ENCODE assay signal across 9 cellular contexts in the genomic region with DNA sequence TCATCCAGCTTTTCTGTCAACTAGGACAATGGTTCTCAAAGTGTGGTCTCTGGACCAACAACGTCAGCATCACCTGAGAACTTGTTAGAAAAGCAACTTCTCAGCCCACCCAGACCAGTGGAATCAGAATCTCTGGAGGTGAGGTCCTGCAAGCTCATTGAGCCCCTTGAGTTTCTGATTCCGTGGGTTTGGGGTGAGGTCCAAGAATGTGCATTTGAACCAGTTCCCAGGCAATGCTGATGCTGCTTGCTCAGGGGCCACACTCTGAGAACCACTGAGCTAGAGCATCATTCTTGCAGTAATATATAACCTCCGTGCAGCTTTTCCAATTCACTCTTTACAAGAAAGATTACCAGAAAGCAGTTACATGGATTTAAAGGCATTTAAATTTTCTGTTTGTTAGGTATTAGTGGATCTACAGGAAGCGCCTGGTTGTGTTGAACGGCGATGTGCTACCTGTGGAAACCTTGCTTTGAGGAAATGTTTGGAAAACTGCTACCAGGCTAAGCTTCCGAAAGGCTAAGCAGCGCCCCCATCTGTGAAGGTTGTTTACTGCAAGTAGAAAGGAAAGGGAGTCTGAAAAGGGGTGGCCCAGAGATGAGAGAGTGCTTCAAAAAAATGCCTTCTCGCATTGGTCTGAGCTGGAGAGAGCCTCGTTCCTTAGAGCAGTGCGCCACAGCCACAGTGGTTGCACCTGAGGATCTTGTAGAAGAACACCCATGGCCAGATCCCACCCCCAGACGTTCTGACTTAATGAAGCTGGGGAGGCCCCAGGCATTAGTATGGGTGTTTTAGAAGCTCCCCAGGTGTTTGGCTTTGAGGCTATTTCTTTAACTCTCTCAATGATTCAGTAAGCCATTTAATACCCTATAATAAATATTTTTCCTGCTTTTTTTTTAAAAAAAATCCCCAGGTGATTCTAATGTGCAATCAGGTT. TPM values are rescaled to one million over a fixed set of nuclear protein-coding genes. Genes with fewer than 3 reads are reported as not detected.
DNase-seq lines count a peak whose midpoint lies in the region; ATAC-seq and FAIRE-seq lines count a peak whose summit lies in the region.
"Had no signal": no experiment of that assay in that cellular context is flagged by ENCODE, and none has a peak within 500 bp of the region (broad histone marks: within the 10 kb centered on the region; RNA-seq: fewer than 3 reads in every experiment).

No MANE protein-coding gene starts in this region.

- H3K9me3 Mint-ChIP-seq in activated T-cell treated with anti-CD3 and anti-CD28 coated beads, Interleukin-2, amount 50 U/mL, for 72 hours = no peaks in the 10 kb centered on the region

- H3K36me3 Mint-ChIP-seq in activated T-cell treated with anti-CD3 and anti-CD28 coated beads, Interleukin-2, amount 50 U/mL, for 72 hours (ENCODE audit: insufficient read depth in 2 of 2) = peaks cover 0 to 9% of the 10 kb centered on the region in 2 donors

- peaks cover 0 to 7% of the 10 kb centered on the region in 2 donors for H3K4me1 ChIP-seq in small intestine (ENCODE audit: control insufficient read depth in 2 of 2, insufficient read depth in 1 of 2, low read depth in 1 of 2, low read length in 1 of 2)

- H3K27ac Mint-ChIP-seq in activated T-cell treated with anti-CD3 and anti-CD28 coated beads, Interleukin-2, amount 50 U/mL, for 72 hours = no peak overlapping the region

- WGBS in small intestine, 3 donors = 67 to 68% (median 68%) methylated on average over 12 of the region's 12 CpGs

- intact Hi-C loops in left ventricle myocardium superior (cut with micrococcal nuclease) = loop anchor here (10.0 kb wide), 1 partner anchor 277 kb away; a partner anchor contains a TSS

- H3K4me3 ChIP-seq in small intestine (ENCODE audit: low read depth in 1 of 2, low read length in 2 of 2) = no peak overlapping the region

- no peaks in the 10 kb centered on the region for H3K27me3 ChIP-seq in small intestine (ENCODE audit: control insufficient read depth in 2 of 2, insufficient read depth in 2 of 2, low read length in 2 of 2)

- peaks cover 30% of the 10 kb centered on the region for H3K4me1 Mint-ChIP-seq in activated T-cell treated with anti-CD3 and anti-CD28 coated beads, Interleukin-2, amount 50 U/mL, for 72 hours (ENCODE audit: low read depth)

- FAIRE-seq in G401.6 (lab: Jason Lieb, UNC) = peak; percentile 34
- FAIRE-seq in small intestine (lab: Jason Lieb, UNC) = no peak

- DNase-seq in AG08395 (ENCODE audit: low spot score) (peak; percentile 44), NCI-H526 (lab: John Stamatoyannopoulos, UW) (peak; percentile 51 to 79), left ventricle myocardium superior (no peak), small intestine (peak; percentile 58)
- DNase-seq in activated T-cell treated with anti-CD3 and anti-CD28 coated beads, Interleukin-2, amount 50 U/mL, for 72 hours = peak; percentile 31 to 48

- no peak for ATAC-seq in activated T-cell treated with anti-CD3 and anti-CD28 coated beads, Interleukin-2, amount 50 U/mL, for 72 hours (replicated peaks in 1 of 2)
- ATAC-seq in left ventricle myocardium superior (peak; percentile 7), HG03108 (IDR thresholded peaks at IDR 0.05; ENCODE audit: unreplicated experiment) (no peak), HG03097 (IDR thresholded peaks at IDR 0.05; ENCODE audit: low FRiP score, unreplicated experiment) (no peak)

- H3K4me3 Mint-ChIP-seq in activated T-cell treated with anti-CD3 and anti-CD28 coated beads, Interleukin-2, amount 50 U/mL, for 72 hours = no peak overlapping the region

- H3K27me3 Mint-ChIP-seq in activated T-cell treated with anti-CD3 and anti-CD28 coated beads, Interleukin-2, amount 50 U/mL, for 72 hours (ENCODE audit: low read depth) = no peaks in the 10 kb centered on the region

- H3K9me3 ChIP-seq in small intestine (ENCODE audit: control insufficient read depth, low read depth) = no peaks in the 10 kb centered on the region

- no peak overlapping the region for H3K27ac ChIP-seq in small intestine (ENCODE audit: low read depth in 1 of 2, low read length in 1 of 2)

- H3K36me3 ChIP-seq in small intestine (ENCODE audit: control insufficient read depth in 2 of 2, insufficient read depth in 2 of 2, low read length in 2 of 2) = peaks cover 2 to 9% of the 10 kb centered on the region in 2 donors

RNA-seq across cellular contexts. Expression of a gene that starts 50.0 kb away (rescaled TPM):
- under 1 TPM in 1 of 2 donors, not detected in 1; 0.53 TPM for total RNA-seq in activated T-cell treated with anti-CD3 and anti-CD28 coated beads, Interleukin-2, amount 50 U/mL, for 72 hours
- not detected for total RNA-seq in left ventricle myocardium superior
- polyA plus RNA-seq in small intestine = under 1 TPM in 1 of 3 donors, not detected in 2; 0.60 TPM
- total RNA-seq: mononuclear cell had no signal
